ENCODE assay signal across 8 cellular contexts in the genomic region with DNA sequence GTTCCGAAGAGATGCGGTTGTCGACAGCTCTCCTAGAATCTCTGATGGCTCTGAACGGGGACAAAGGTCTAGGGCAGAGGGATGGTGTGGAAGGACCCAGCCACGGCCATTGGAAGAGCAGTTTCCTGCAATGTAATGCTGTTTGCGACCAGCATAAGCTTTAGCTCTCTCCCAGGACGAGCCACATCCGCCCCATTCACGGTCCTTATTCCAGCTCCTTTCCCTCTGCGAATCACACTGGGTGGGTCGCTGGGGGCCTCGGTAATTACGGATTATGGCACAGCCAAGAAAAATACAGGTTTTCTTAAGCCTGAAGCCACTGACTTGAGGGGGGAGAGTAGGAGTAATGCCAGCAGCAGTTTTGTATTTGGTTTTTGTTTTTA. TPM values are rescaled to one million over a fixed set of nuclear protein-coding genes. Genes with fewer than 3 reads are reported as not detected.
DNase-seq lines count a peak whose midpoint lies in the region; ATAC-seq and TF ChIP-seq lines count a peak whose summit lies in the region.

No MANE protein-coding gene starts in this region.

- POLR2A ChIA-PET in PC-3 (lab: Charles Lee; ENCODE audit: unreplicated experiment), result interaction anchor here (0.6 to 1.1 kb wide), 5 partner anchors 10 to 176 kb away, joined by 3 to 12 read pairs (median 4); no protein-coding TSS in a partner anchor

- peaks cover 4% of the 10 kb centered on the region for H3F3A ChIP-seq in PC-3 (ENCODE audit: low read length, unreplicated experiment)

- no peaks in the 10 kb centered on the region for H3K9me3 ChIP-seq in H9 (ENCODE audit: control insufficient read depth, low read depth, low read length)
- no peaks in the 10 kb centered on the region for H3K9me3 ChIP-seq in PC-3 (ENCODE audit: low read length)
- peaks cover 0 to 9% (median 2%) of the 10 kb centered on the region in 4 donors for H3K9me3 ChIP-seq in stomach

- H2BK15ac ChIP-seq in H9 (ENCODE audit: low read depth, low read length), result no peak overlapping the region

- no peak overlapping the region for H2BK5ac ChIP-seq in H9 (ENCODE audit: insufficient read length, low read length)

- H4K91ac ChIP-seq in H9 (ENCODE audit: insufficient read length, low read depth, low read length), result no peak overlapping the region

- H2BK20ac ChIP-seq in H9 (ENCODE audit: low read depth, low read length, poor library complexity, severe bottlenecking), result no peak overlapping the region

- no peak overlapping the region for H2AFZ ChIP-seq in H9 (ENCODE audit: low read length)
- peak overlapping the region; percentile 67 for H2AFZ ChIP-seq in PC-3 (ENCODE audit: low read length)

- TF ChIP-seq POLR2A in stomach (IDR thresholded peaks at IDR 0.05), result no peak

- H3K9ac ChIP-seq in H9 (ENCODE audit: extremely low read depth, insufficient read length, low read length) (no peak overlapping the region), PC-3 (ENCODE audit: low read length) (peak overlapping the region; percentile 77)

- no peaks in the 10 kb centered on the region for H3K36me3 Mint-ChIP-seq in H9 (ENCODE audit: insufficient read depth in 1 of 3, low read depth in 3 of 3)

- H3K27ac ChIP-seq in H9 (ENCODE audit: insufficient read length, low read depth, low read length) (no peak overlapping the region), PC-3 (ENCODE audit: low read length) (peak overlapping the region; percentile 85), stomach (peak overlapping the region; percentile 60 to 97 (median 89))

- H3K4ac ChIP-seq in H9 (ENCODE audit: low read depth, low read length), result no peak overlapping the region

- no peak overlapping the region for H3K27ac Mint-ChIP-seq in H9

- no peaks in the 10 kb centered on the region for H4K20me1 ChIP-seq in H9 (ENCODE audit: control insufficient read depth, insufficient read depth, insufficient read length)
- no peaks in the 10 kb centered on the region for H4K20me1 ChIP-seq in PC-3 (ENCODE audit: low read length)

- H3K4me1 ChIP-seq in H9 (ENCODE audit: insufficient read depth, low read length), result peaks cover 9% of the 10 kb centered on the region
- H3K4me1 ChIP-seq in PC-3 (ENCODE audit: insufficient read depth, low read length), result peaks cover 39% of the 10 kb centered on the region
- peaks cover 3 to 36% (median 13%) of the 10 kb centered on the region in 4 donors for H3K4me1 ChIP-seq in stomach

- H3K9me2 ChIP-seq in PC-3 (replicated peaks; ENCODE audit: low read length), result no peaks in the 10 kb centered on the region

- peaks cover 99% of the 10 kb centered on the region for H3K27me3 Mint-ChIP-seq in H9 (ENCODE audit: low read depth)

- no CpG with 5 or more reads among the region's 13 CpGs for WGBS in H9 (ENCODE audit: extremely low coverage, insufficient read length, low lambda C conversion rate)
- 10 to 16% (median 12%) methylated on average over 13 of the region's 13 CpGs for WGBS in stomach, 5 donors

- H3K27me3 ChIP-seq in H9 (ENCODE audit: insufficient read depth, low read length), result peaks cover 55% of the 10 kb centered on the region; the same call in 1 of the 2 replicates
- H3K27me3 ChIP-seq in PC-3 (ENCODE audit: low read length), result no peaks in the 10 kb centered on the region
- H3K27me3 ChIP-seq in stomach, result peaks cover 8 to 76% (median 38%) of the 10 kb centered on the region in 3 donors

- TF ChIP-seq EP300 in stomach (IDR thresholded peaks at IDR 0.05), result no peak

- H3K4me3 Mint-ChIP-seq in H9, result peak overlapping the region; percentile 75 to 83

- H3K36me3 ChIP-seq in PC-3 (ENCODE audit: low read depth, low read length), result no peaks in the 10 kb centered on the region
- H3K36me3 ChIP-seq in stomach, result no peaks in the 10 kb centered on the region

- H3K18ac ChIP-seq in H9 (ENCODE audit: insufficient read length, low read depth, low read length), result no peak overlapping the region

- H2BK12ac ChIP-seq in H9 (ENCODE audit: insufficient read length, low read depth, low read length), result no peak overlapping the region

- TF ChIP-seq CTCF in H9 (conservative IDR thresholded peaks at IDR 0.05), result no peak
- TF ChIP-seq CTCF in PC-3 (conservative IDR thresholded peaks at IDR 0.05; ENCODE audit: low read depth, low read length), result no peak
- TF ChIP-seq CTCF in cardiac fibroblast (IDR thresholded peaks at IDR 0.05; ENCODE audit: low read depth, low read length), result no peak
- no peak for TF ChIP-seq CTCF in stomach (IDR thresholded peaks at IDR 0.05)

- H3K23ac ChIP-seq in H9 (ENCODE audit: insufficient read length, low read depth, low read length), result no peak overlapping the region

- no peak overlapping the region for H3K56ac ChIP-seq in H9 (ENCODE audit: insufficient read length, low read depth, low read length)

- H4K5ac ChIP-seq in H9 (ENCODE audit: insufficient read length, low read depth, low read length), result no peak overlapping the region

- DNase-seq in CD1c-positive myeloid dendritic cell (ENCODE audit: extremely low spot score) (peak; percentile 44), H9 (peak; percentile 55), PC-3 (peak; percentile 56), cardiac fibroblast (ENCODE audit: low read depth in 2 of 2) (peak; percentile 40 to 47), left lobe of liver (ENCODE audit: low spot score) (no peak), stomach (no peak), GM19240 (ENCODE audit: insufficient read length, low spot score) (no peak), NCI-H510A treated with DMSO at 0.1 percent for 48 hours (lab: John Stamatoyannopoulos, UW) (no peak)

- no peak overlapping the region for H3K14ac ChIP-seq in H9 (ENCODE audit: insufficient read depth, low read length)

- H2BK120ac ChIP-seq in H9 (ENCODE audit: low read depth, low read length, poor library complexity, severe bottlenecking), result no peak overlapping the region

- peak; percentile 42 for ATAC-seq in PC-3
- peak; percentile 47 for ATAC-seq in left lobe of liver

- H3K79me1 ChIP-seq in H9 (ENCODE audit: insufficient read depth, low read depth, low read length, poor library complexity, severe bottlenecking), result no peaks in the 10 kb centered on the region

- BruUV-seq in PC-3 (replicated peaks; lab: Mats Ljungman, UMichigan), result TSS peak; percentile 39

- H3T11ph ChIP-seq in H9 (ENCODE audit: low read length), result no peak overlapping the region

- H4K8ac ChIP-seq in H9 (replicated peaks; ENCODE audit: insufficient read length, low read depth, low read length), result no peak overlapping the region

- H3K79me2 ChIP-seq in H9 (ENCODE audit: insufficient read depth, low read length) (no peaks in the 10 kb centered on the region), PC-3 (ENCODE audit: low read length) (peaks cover 49% of the 10 kb centered on the region)

- CTCF ChIA-PET in PC-3 (lab: Charles Lee), result interaction anchor here (0.6 to 1.0 kb wide), 3 partner anchors 9 to 467 kb away, joined by 3 to 5 read pairs (median 3); no protein-coding TSS in a partner anchor

- peak overlapping the region; percentile 87 for H3K4me2 ChIP-seq in H9 (ENCODE audit: insufficient read depth, insufficient read length, low read length)
- H3K4me2 ChIP-seq in PC-3 (ENCODE audit: low read length), result peak overlapping the region; percentile 91

- H3K4me3 ChIP-seq in PC-3 (ENCODE audit: low read length) (peak overlapping the region; percentile 80), cardiac fibroblast (replicated peaks in 1 of 2; ENCODE audit: low read depth in 2 of 2, low read length in 2 of 2) (peak overlapping the region; percentile 64 to 67), stomach (peak overlapping the region; percentile 37 to 48 (median 40))

- intact Hi-C loops in PC-3 (cut with micrococcal nuclease), result loop anchor here (1.0 kb wide), 2 partner anchors 9 to 67 kb away; no protein-coding TSS in a partner anchor
- intact Hi-C loops in stomach (cut with DNase I; ENCODE audit: low total_unique reads), result no loop called here

- no peak overlapping the region for H2AK5ac ChIP-seq in H9 (ENCODE audit: insufficient read length, low read length)

- H3K4me1 Mint-ChIP-seq in H9, result peaks cover 37 to 40% of the 10 kb centered on the region in 2 experiments

- peaks cover 0 to 2% of the 10 kb centered on the region in 2 experiments; a peak in 2 of 5 replicates for H3K9me3 Mint-ChIP-seq in H9

- peaks cover 12% of the 10 kb centered on the region for H3K23me2 ChIP-seq in H9 (ENCODE audit: insufficient read length, low read depth, low read length, poor library complexity, severe bottlenecking)

RNA-seq across cellular contexts. Expression of a gene that starts 22.7 kb away (rescaled TPM):
- 0.20 and 0.22 TPM in 2 replicates for total RNA-seq in H9 (2021)
- total RNA-seq in PC-3 (2014; rRNA removed), result 4.8 and 8.9 TPM in 2 replicates
- 0.35 TPM for total RNA-seq in left lobe of liver
- total RNA-seq in stomach, result 1 to 10 TPM in 4 of 5 donors, not detected in 1; 1.2 to 7.5 (median 2.8) TPM
- polyA plus RNA-seq in stomach, result 1 to 10 TPM in 1 of 3 donors, under 1 TPM in 2; 0.76 to 2.2 (median 0.87) TPM

Comparison
In these comparisons a context has a peak if more than half of its experiments do, and no peak if none do; other contexts are left out.
1. DNase-seq: peak in CD1c-positive myeloid dendritic cell (single experiment), H9 (single experiment), PC-3 (single experiment) and cardiac fibroblast (2 of 2); none in left lobe of liver (single experiment), stomach (single experiment), GM19240 (single experiment) and NCI-H510A treated with DMSO at 0.1 percent for 48 hours (single experiment).
2. Peak in every context shown above with its lines, with median percentiles within 50 percentile points of each other: H3K4me3 ChIP-seq.